Comparison of ENCODE assay signal across 1 cellular context in genomic region chr6:42166444-42167141, GRCh38.
TF ChIP-seq lines count a peak whose summit lies in the region.

No MANE protein-coding gene starts in this region.

TF ChIP-seq in HepG2, 621 proteins besides CTCF, POLR2A, EP300 and RAD21 (continued from another document):
- TF ChIP-seq ZNF639 (CRISPR knock-in tag; conservative IDR thresholded peaks at IDR 0.05) (no peak), ZMYM4 (CRISPR knock-in tag; IDR thresholded peaks at IDR 0.05) (0 out of 2 replicates have a peak, but pooled peaks have one; percentile 12), POLR2AphosphoS2 (IDR thresholded peaks at IDR 0.05; ENCODE audit: low read depth, low read length) (no peak), BORCS8-MEF2B (CRISPR knock-in tag; IDR thresholded peaks at IDR 0.05) (0 out of 2 replicates have a peak, but pooled peaks have one; percentile 27), THAP11 (CRISPR knock-in tag; IDR thresholded peaks at IDR 0.05) (peak; percentile 59), ZFP37 (CRISPR knock-in tag; IDR thresholded peaks at IDR 0.05; ENCODE audit: borderline replicate concordance) (no peak), ZC3H13 (CRISPR knock-in tag; IDR thresholded peaks at IDR 0.05) (no peak), NFE2L1 (CRISPR knock-in tag; IDR thresholded peaks at IDR 0.05; ENCODE audit: borderline replicate concordance) (no peak), ATAD3A (CRISPR knock-in tag; IDR thresholded peaks at IDR 0.05) (no peak), PREB (CRISPR knock-in tag; IDR thresholded peaks at IDR 0.05) (no peak), ZGPAT (CRISPR knock-in tag; IDR thresholded peaks at IDR 0.05) (0 out of 2 replicates have a peak, but pooled peaks have one; percentile 29), JUND (CRISPR knock-in tag; IDR thresholded peaks at IDR 0.05) (no peak), ZNF431 (CRISPR knock-in tag; IDR thresholded peaks at IDR 0.05; ENCODE audit: borderline replicate concordance, low read depth) (no peak), ZNF607 (CRISPR knock-in tag; IDR thresholded peaks at IDR 0.05; ENCODE audit: borderline replicate concordance) (peak; percentile 67; the same call in 1 of the 2 replicates), PHF21A (CRISPR knock-in tag; IDR thresholded peaks at IDR 0.05) (peak; percentile 32; the same call in 1 of the 2 replicates), KAT8 (CRISPR knock-in tag; IDR thresholded peaks at IDR 0.05) (peak; percentile 62; the same call in 1 of the 2 replicates), IKZF5 (CRISPR knock-in tag; IDR thresholded peaks at IDR 0.05) (peak; percentile 36; the same call in 1 of the 2 replicates), ZNF713 (CRISPR knock-in tag; IDR thresholded peaks at IDR 0.05) (no peak), CEBPZ (IDR thresholded peaks at IDR 0.05; ENCODE audit: low read length) (no peak), ZMYM2 (CRISPR knock-in tag; IDR thresholded peaks at IDR 0.05) (no peak), BCL6 (CRISPR knock-in tag; IDR thresholded peaks at IDR 0.05) (0 out of 2 replicates have a peak, but pooled peaks have one; percentile 7), TEAD3 (CRISPR knock-in tag; optimal IDR thresholded peaks at IDR 0.05; ENCODE audit: borderline replicate concordance) (peak; percentile 58), NRL (CRISPR knock-in tag; IDR thresholded peaks at IDR 0.05; ENCODE audit: borderline replicate concordance) (peak; percentile 68; the same call in 1 of the 2 replicates), HOXA7 (CRISPR knock-in tag; IDR thresholded peaks at IDR 0.05) (no peak), ZNF629 (CRISPR knock-in tag; conservative IDR thresholded peaks at IDR 0.05) (no peak), GABPB1 (CRISPR knock-in tag; IDR thresholded peaks at IDR 0.05) (peak; percentile 34; the same call in 1 of the 2 replicates)
TF ChIP-seq in HepG2: peak in this region for 93.
